In genomic region chr1:165549908-165550480, GRCh38 we compare ENCODE assay signal across 20 cellular contexts. TPM values are rescaled to one million over a fixed set of nuclear protein-coding genes. Genes with fewer than 3 reads are reported as not detected.
"Had no signal": no experiment of that assay in that cellular context is flagged by ENCODE, and none has a peak within 500 bp of the region (broad histone marks: within the 10 kb centered on the region; RNA-seq: fewer than 3 reads in every experiment).

No MANE protein-coding gene starts in this region.

- DNase-seq: activated CD8-positive, alpha-beta memory T cell treated with anti-CD3 and anti-CD28 coated beads, Interleukin-2, amount 10 ng/mL, durations not matched to agents 7 days and 5 days; activated effector memory CD4-positive, alpha-beta T cell treated with anti-CD3 and anti-CD28 coated beads, Interleukin-2, amount 50 U/mL, for 16 hours; activated T-cell treated with anti-CD3 and anti-CD28 coated beads, Interleukin-2, amount 50 U/mL, for 4 hours; amniotic stem cell; brain microvascular endothelial cell; effector memory CD8-positive, alpha-beta T cell; kidney; naive thymus-derived CD4-positive, alpha-beta T cell; posterior cingulate gyrus; small intestine; stomach had no signal

- H3K4me1 Mint-ChIP-seq: activated CD8-positive, alpha-beta memory T cell treated with anti-CD3 and anti-CD28 coated beads, Interleukin-2, amount 10 ng/mL, durations not matched to agents 7 days and 5 days; naive thymus-derived CD4-positive, alpha-beta T cell had no signal

- H3K27ac ChIP-seq: brain microvascular endothelial cell, epithelial cell of prostate, gastroesophageal sphincter, neutrophil, stomach, vagina had no signal

- H3K27ac Mint-ChIP-seq: activated CD8-positive, alpha-beta memory T cell treated with anti-CD3 and anti-CD28 coated beads, Interleukin-2, amount 10 ng/mL, durations not matched to agents 7 days and 5 days; activated naive CD4-positive, alpha-beta T cell treated with anti-CD3 and anti-CD28 coated beads, Interleukin-2, amount 50 U/mL, for 72 hours; dendritic cell treated with granulocyte-macrophage colony-stimulating factor and Interleukin-4, amounts not matched to agents 40 ng/mL and 50 ng/mL, for 4 days; effector memory CD8-positive, alpha-beta T cell; naive thymus-derived CD4-positive, alpha-beta T cell had no signal

- H3K4me3 Mint-ChIP-seq: activated CD8-positive, alpha-beta memory T cell treated with anti-CD3 and anti-CD28 coated beads, Interleukin-2, amount 10 ng/mL, durations not matched to agents 7 days and 5 days; activated T-cell treated with anti-CD3 and anti-CD28 coated beads, Interleukin-2, amount 50 U/mL, for 4 hours; dendritic cell treated with granulocyte-macrophage colony-stimulating factor and Interleukin-4, amounts not matched to agents 40 ng/mL and 50 ng/mL, for 4 days; effector memory CD8-positive, alpha-beta T cell; naive thymus-derived CD4-positive, alpha-beta T cell had no signal

- H3K36me3 ChIP-seq: brain microvascular endothelial cell, gastroesophageal sphincter, neutrophil, stomach, vagina had no signal

- ATAC-seq: activated CD4-positive, CD25-positive, alpha-beta regulatory T cell treated with anti-CD3 and anti-CD28 coated beads, Interleukin-2, amount 50 U/mL, for 24 hours; activated CD8-positive, alpha-beta memory T cell treated with anti-CD3 and anti-CD28 coated beads, Interleukin-2, amount 10 ng/mL, durations not matched to agents 7 days and 5 days; activated naive CD4-positive, alpha-beta T cell treated with anti-CD3 and anti-CD28 coated beads, Interleukin-2, amount 50 U/mL, for 72 hours; activated T-cell treated with anti-CD3 and anti-CD28 coated beads, Interleukin-2, amount 50 U/mL, for 4 hours; effector memory CD8-positive, alpha-beta T cell; gastroesophageal sphincter; naive thymus-derived CD4-positive, alpha-beta T cell had no signal

- H3K36me3 Mint-ChIP-seq: activated CD8-positive, alpha-beta memory T cell treated with anti-CD3 and anti-CD28 coated beads, Interleukin-2, amount 10 ng/mL, durations not matched to agents 7 days and 5 days; activated naive CD4-positive, alpha-beta T cell treated with anti-CD3 and anti-CD28 coated beads, Interleukin-2, amount 50 U/mL, for 72 hours; naive thymus-derived CD4-positive, alpha-beta T cell had no signal

- H3K27me3 ChIP-seq: brain microvascular endothelial cell, gastroesophageal sphincter, stomach, vagina had no signal

- H3K9me3 ChIP-seq: gastroesophageal sphincter, neutrophil, stomach, vagina had no signal

- H3K9me3 Mint-ChIP-seq: activated naive CD4-positive, alpha-beta T cell treated with anti-CD3 and anti-CD28 coated beads, Interleukin-2, amount 50 U/mL, for 72 hours; activated T-cell treated with anti-CD3 and anti-CD28 coated beads, Interleukin-2, amount 50 U/mL, for 4 hours; dendritic cell treated with granulocyte-macrophage colony-stimulating factor and Interleukin-4, amounts not matched to agents 40 ng/mL and 50 ng/mL, for 4 days; effector memory CD8-positive, alpha-beta T cell had no signal

- H3K4me1 ChIP-seq: gastroesophageal sphincter, stomach, vagina had no signal

- H3K4me3 ChIP-seq: gastroesophageal sphincter, stomach, vagina had no signal

RNA-seq across cellular contexts. Expression of gene LRRC52, which starts 6.2 kb away (rescaled TPM):
- total RNA-seq: activated CD8-positive, alpha-beta memory T cell treated with anti-CD3 and anti-CD28 coated beads, Interleukin-2, amount 10 ng/mL, durations not matched to agents 7 days and 5 days; activated naive CD4-positive, alpha-beta T cell treated with anti-CD3 and anti-CD28 coated beads, Interleukin-2, amount 50 U/mL, for 72 hours; activated T-cell treated with anti-CD3 and anti-CD28 coated beads, Interleukin-2, amount 50 U/mL, for 4 hours; gastroesophageal sphincter; kidney; lung microvascular endothelial cell; mononuclear cell; naive thymus-derived CD4-positive, alpha-beta T cell; stomach; vagina had no signal
